In the genomic region with DNA sequence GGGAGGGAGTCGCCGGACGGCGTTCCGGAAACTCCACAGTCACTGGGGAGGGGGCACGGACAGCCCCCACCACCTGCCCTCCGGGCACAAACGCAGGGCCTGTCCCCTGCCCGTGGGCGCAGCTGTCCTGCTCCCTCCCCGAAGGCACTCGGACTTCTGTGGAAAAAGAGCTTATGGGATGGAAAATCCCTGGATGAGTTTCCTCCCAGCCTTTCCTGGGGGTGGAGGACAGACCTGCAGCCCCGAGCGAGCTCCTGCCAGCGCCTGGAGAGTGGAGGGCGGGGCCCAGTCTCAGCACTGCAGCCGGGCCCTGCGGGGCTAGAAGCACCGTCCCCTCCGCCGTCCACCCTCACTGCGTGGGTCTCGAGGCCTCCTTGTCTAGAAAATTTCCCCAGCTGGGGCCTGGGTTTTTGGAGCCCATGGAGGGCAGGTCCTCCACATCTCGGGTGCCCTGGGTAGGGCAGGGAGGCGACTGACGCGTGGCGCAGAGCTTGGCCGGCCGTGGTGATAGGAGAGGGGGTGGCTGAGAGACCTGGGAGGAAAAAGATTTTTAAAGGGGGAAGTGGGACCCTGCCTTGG, we compare ENCODE assay signal across 8 cellular contexts. TPM values are rescaled to one million over a fixed set of nuclear protein-coding genes. Genes with fewer than 3 reads are reported as not detected.
A peak's percentile ranks its signal among the peaks of the same experiment; 100 is the strongest.
DNase-seq lines count a peak whose midpoint lies in the region; FAIRE-seq and TF ChIP-seq lines count a peak whose summit lies in the region.

No MANE protein-coding gene starts in this region.

- peak overlapping the region; percentile 62 for H3K27ac Mint-ChIP-seq in astrocyte (ENCODE audit: unreplicated experiment)
- H3K27ac Mint-ChIP-seq in immature natural killer cell = peak overlapping the region in 5 of 6 donors; percentile 76 to 92 (median 79)

- no peaks in the 10 kb centered on the region for H3K36me3 Mint-ChIP-seq in astrocyte (ENCODE audit: low read depth, unreplicated experiment)
- H3K36me3 Mint-ChIP-seq in immature natural killer cell = no peaks in the 10 kb centered on the region

- peaks cover 11% of the 10 kb centered on the region; the same call in 1 of the 2 replicates for H3F3A ChIP-seq in GM23248 (ENCODE audit: insufficient read depth)
- H3F3A ChIP-seq in smooth muscle cell (ENCODE audit: low read depth) = peaks cover 29% of the 10 kb centered on the region
- peaks cover 11% of the 10 kb centered on the region; the same call in 1 of the 2 replicates for H3F3A ChIP-seq in PC-9 (ENCODE audit: insufficient read depth, low read depth)

- POLR2A ChIA-PET in PC-9 (lab: Charles Lee; ENCODE audit: unreplicated experiment) = no interaction called here

- H3K27me3 Mint-ChIP-seq in astrocyte (ENCODE audit: low read depth, unreplicated experiment) (no peaks in the 10 kb centered on the region), immature natural killer cell (ENCODE audit: low read depth in 3 of 3) (peaks cover 18 to 20% (median 19%) of the 10 kb centered on the region in 3 donors)

- in situ Hi-C loops in GM23248 (cut with MboI) = no loop called here

- H3K4me1 Mint-ChIP-seq in astrocyte (ENCODE audit: low read depth, unreplicated experiment) (peaks cover 12% of the 10 kb centered on the region), immature natural killer cell (peaks cover 25 to 26% of the 10 kb centered on the region in 2 donors)

- H2AFZ ChIP-seq in GM23248 (peak overlapping the region; percentile 44), astrocyte (ENCODE audit: low read depth, low read length) (peak overlapping the region; percentile 23), smooth muscle cell (ENCODE audit: low read depth) (no peak overlapping the region), PC-9 (no peak overlapping the region)

- no peaks in the 10 kb centered on the region for H3K36me3 ChIP-seq in GM23248 (ENCODE audit: low read depth)
- no peaks in the 10 kb centered on the region for H3K36me3 ChIP-seq in astrocyte (ENCODE audit: insufficient read depth, low read length)
- no peaks in the 10 kb centered on the region for H3K36me3 ChIP-seq in smooth muscle cell (ENCODE audit: low read depth)
- H3K36me3 ChIP-seq in PC-9 (ENCODE audit: low read depth) = no peaks in the 10 kb centered on the region

- H3K27ac ChIP-seq in GM23248 (peak overlapping the region; percentile 84), astrocyte (ENCODE audit: low read depth, low read length) (peak overlapping the region; percentile 76), smooth muscle cell (ENCODE audit: low read depth) (peak overlapping the region; percentile 96), PC-9 (no peak overlapping the region)

- peak overlapping the region; percentile 57 for H3K4me3 Mint-ChIP-seq in astrocyte (ENCODE audit: unreplicated experiment)
- H3K4me3 Mint-ChIP-seq in immature natural killer cell = peak overlapping the region; percentile 71 to 94 (median 86)

- H3K9me3 ChIP-seq in GM23248 (ENCODE audit: low read depth) = no peaks in the 10 kb centered on the region
- H3K9me3 ChIP-seq in astrocyte (ENCODE audit: insufficient read depth, low read depth, low read length) = no peaks in the 10 kb centered on the region
- H3K9me3 ChIP-seq in smooth muscle cell (replicated peaks; ENCODE audit: low read depth) = no peaks in the 10 kb centered on the region
- H3K9me3 ChIP-seq in PC-9 (ENCODE audit: insufficient read depth, low read depth) = no peaks in the 10 kb centered on the region

- H3K9ac ChIP-seq in GM23248 = peak overlapping the region; percentile 79
- peak overlapping the region; percentile 76 for H3K9ac ChIP-seq in astrocyte (ENCODE audit: low read length)
- H3K9ac ChIP-seq in smooth muscle cell (ENCODE audit: low read depth) = peak overlapping the region; percentile 84

- peak overlapping the region; percentile 76 for H3K4me2 ChIP-seq in GM23248 (ENCODE audit: unreplicated experiment)
- peak overlapping the region; percentile 86 for H3K4me2 ChIP-seq in astrocyte (ENCODE audit: low read length)
- H3K4me2 ChIP-seq in smooth muscle cell = peak overlapping the region; percentile 90
- no peak overlapping the region for H3K4me2 ChIP-seq in PC-9

- H3K4me1 ChIP-seq in GM23248 (ENCODE audit: insufficient read depth) (peaks cover 48% of the 10 kb centered on the region), astrocyte (ENCODE audit: insufficient read depth, low read length) (peaks cover 57% of the 10 kb centered on the region), smooth muscle cell (ENCODE audit: low read depth) (peaks cover 31% of the 10 kb centered on the region), PC-9 (replicated peaks; ENCODE audit: insufficient read depth) (peaks cover 16% of the 10 kb centered on the region)

- H3K27me3 ChIP-seq in GM23248 (replicated peaks; ENCODE audit: insufficient read depth) (no peaks in the 10 kb centered on the region), astrocyte (ENCODE audit: insufficient read depth, low read length) (no peaks in the 10 kb centered on the region), smooth muscle cell (ENCODE audit: low read depth) (no peaks in the 10 kb centered on the region), PC-9 (ENCODE audit: insufficient read depth, low read depth) (no peaks in the 10 kb centered on the region)

- WGBS in GM23248 (ENCODE audit: low coverage in 1 of 2, low lambda C conversion rate in 2 of 2, missing lambda C conversion rate in 2 of 2), 2 experiments = 8 to 14% methylated on average over 29 to 30 of the region's 30 CpGs
- 2% methylated on average over 30 of the region's 30 CpGs for WGBS in smooth muscle cell (ENCODE audit: low lambda C conversion rate)

- CTCF ChIA-PET in PC-9 (lab: Charles Lee) = no interaction called here

- intact Hi-C loops in PC-9 (cut with micrococcal nuclease; ENCODE audit: unreplicated experiment) = no loop called here

- BruUV-seq in PC-9 (replicated peaks; lab: Mats Ljungman, UMichigan) = no TSS peak

- peak; percentile 76 for DNase-seq in GM23248
- DNase-seq in astrocyte (ENCODE audit: low read depth) = peak; percentile 45
- peak in 2 of 3 donors; percentile 22 to 29 for DNase-seq in immature natural killer cell
- DNase-seq in smooth muscle cell (lab: John Stamatoyannopoulos, UW; ENCODE audit: unreplicated experiment) = no peak
- DNase-seq in GDM1 (lab: John Stamatoyannopoulos, UW) = no peak
- no peak for DNase-seq in PC-9
- no peak for DNase-seq in MV-4-11 (lab: John Stamatoyannopoulos, UW)
- no peak for DNase-seq in LoVo (ENCODE audit: low spot score)

- H4K20me1 ChIP-seq in GM23248 (ENCODE audit: insufficient read depth) (no peaks in the 10 kb centered on the region), astrocyte (ENCODE audit: insufficient read depth, low read length) (no peaks in the 10 kb centered on the region), smooth muscle cell (ENCODE audit: low read depth) (no peaks in the 10 kb centered on the region), PC-9 (ENCODE audit: insufficient read depth) (no peaks in the 10 kb centered on the region)

- no peak for FAIRE-seq in astrocyte (lab: Jason Lieb, UNC)

- TF ChIP-seq CTCF in astrocyte (IDR thresholded peaks at IDR 0.05; ENCODE audit: insufficient read depth, low read depth, low read length) = no peak
- TF ChIP-seq CTCF in smooth muscle cell (IDR thresholded peaks at IDR 0.05; ENCODE audit: borderline replicate concordance, insufficient read depth, poor library complexity, severe bottlenecking) = no peak
- TF ChIP-seq CTCF in PC-9 (conservative IDR thresholded peaks at IDR 0.05) = no peak

- H3K9me3 Mint-ChIP-seq in astrocyte (ENCODE audit: unreplicated experiment) (no peaks in the 10 kb centered on the region), immature natural killer cell (no peaks in the 10 kb centered on the region)

- H3K79me2 ChIP-seq in GM23248 (ENCODE audit: insufficient read depth) (no peaks in the 10 kb centered on the region), astrocyte (ENCODE audit: insufficient read depth, low read length) (no peaks in the 10 kb centered on the region), smooth muscle cell (ENCODE audit: low read depth) (no peaks in the 10 kb centered on the region), PC-9 (ENCODE audit: low read depth) (no peaks in the 10 kb centered on the region)

- H3K9me2 ChIP-seq in GM23248 (ENCODE audit: insufficient read depth) (no peaks in the 10 kb centered on the region), PC-9 (ENCODE audit: insufficient read depth) (no peaks in the 10 kb centered on the region)

- peak overlapping the region; percentile 56 for H3K4me3 ChIP-seq in GM23248
- H3K4me3 ChIP-seq in astrocyte (ENCODE audit: insufficient read depth, low read depth, low read length) = peak overlapping the region; percentile 37
- H3K4me3 ChIP-seq in smooth muscle cell = peak overlapping the region; percentile 46
- H3K4me3 ChIP-seq in PC-9 = no peak overlapping the region

RNA-seq across cellular contexts. Expression of a gene that starts 6.5 kb away (rescaled TPM):
- 1,783 and 1,897 TPM in 2 replicates for total RNA-seq in GM23248 (2014; rRNA removed; shearing (Covaris generic))
- polyA plus RNA-seq in GM23248 (2016; fragmentation: Nextera tagmentation; extraction: Ambion mirVana) (685 and 707 TPM in 2 replicates), immature natural killer cell (under 1 TPM in 2 of 3 donors, not detected in 1; 0.17 to 0.18 TPM), smooth muscle cell (2,075 and 2,827 TPM in 2 replicates)
- total RNA-seq in astrocyte (131 and 173 TPM in 2 replicates), smooth muscle cell (1,267 and 1,292 TPM in 2 replicates), PC-9 (2021) (43.1 and 51.8 TPM in 2 replicates)

Comparison
In these comparisons a context has a peak if more than half of its experiments do, and no peak if none do; other contexts are left out.
1. DNase-seq: peak in GM23248 (single experiment), astrocyte (single experiment) and immature natural killer cell (2 of 3); none in smooth muscle cell (single experiment), GDM1 (single experiment), PC-9 (0 of 2), MV-4-11 (single experiment) and LoVo (single experiment).
2. H2AFZ ChIP-seq: peak in GM23248 (single experiment) and astrocyte (single experiment); none in smooth muscle cell (single experiment) and PC-9 (single experiment).
3. Peak in every context shown above with its lines, with median percentiles within 50 percentile points of each other: H3K9ac ChIP-seq.